In the genomic region with DNA sequence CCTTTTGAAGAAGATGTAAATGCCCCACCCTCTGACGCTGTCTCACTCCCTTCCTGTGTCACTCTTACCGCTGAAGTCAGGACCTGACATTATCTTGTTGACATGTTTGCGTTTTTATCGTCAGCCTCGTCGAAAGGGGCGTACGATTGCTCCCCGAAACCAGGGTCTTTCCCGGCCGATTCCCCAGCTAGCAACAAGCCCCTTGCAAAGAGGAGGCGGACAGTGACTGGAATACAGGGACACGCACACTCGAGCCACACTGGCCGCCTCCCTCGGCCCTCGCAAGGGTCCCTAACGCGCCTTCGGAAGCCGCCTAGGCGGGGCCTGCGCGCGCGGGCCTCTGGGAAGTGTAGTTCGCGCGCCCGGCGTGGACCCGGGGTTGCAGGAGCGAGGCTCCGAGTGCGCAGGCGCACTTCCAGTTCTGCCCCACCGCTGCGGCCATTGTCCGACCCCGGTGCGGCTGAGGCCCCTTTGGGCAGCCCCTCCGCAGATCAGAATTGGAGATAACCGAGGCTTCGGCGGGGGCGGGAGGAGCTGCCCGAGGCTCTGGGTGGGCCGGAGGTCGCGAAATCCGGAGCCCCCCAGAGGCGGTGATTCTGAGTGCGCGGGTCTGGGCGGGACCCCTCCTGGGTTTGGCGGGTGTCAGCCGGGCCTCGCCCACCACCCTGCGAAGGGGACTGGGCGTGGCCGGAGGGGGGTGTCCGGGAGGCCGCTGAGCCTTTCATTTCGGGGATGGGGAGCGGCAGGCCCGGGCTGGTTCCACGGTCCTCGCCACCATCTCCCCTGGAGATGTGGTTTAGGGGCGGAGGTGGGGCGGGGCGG, we compare ENCODE assay signal across 1 cellular context.
A peak's percentile ranks its signal among the peaks of the same experiment; 100 is the strongest.
TF ChIP-seq lines count a peak whose summit lies in the region.

ZFP90 (plus strand) TSS at position 412 of the 822 bp plus-strand sequence. CDS start 502 bp downstream, outside the sequence.

TF ChIP-seq in HepG2, 621 proteins besides CTCF, POLR2A, EP300 and RAD21 (continued from another document):
- TF ChIP-seq ZBTB40 (IDR thresholded peaks at IDR 0.05) (no peak), ZBTB40 (CRISPR knock-in tag; IDR thresholded peaks at IDR 0.05) (peak; percentile 75), RFXAP (CRISPR knock-in tag; IDR thresholded peaks at IDR 0.05; ENCODE audit: borderline replicate concordance) (0 out of 2 replicates have a peak, but pooled peaks have one; percentile 59), SRSF1 (optimal IDR thresholded peaks at IDR 0.05; ENCODE audit: low read depth, low read length) (peak; percentile 75), DMAP1 (CRISPR knock-in tag; IDR thresholded peaks at IDR 0.05) (peak; percentile 79), ZNF713 (CRISPR knock-in tag; IDR thresholded peaks at IDR 0.05) (peak; percentile 92), ZFY (CRISPR knock-in tag; IDR thresholded peaks at IDR 0.05) (peak; percentile 94), ATRX (CRISPR knock-in tag; IDR thresholded peaks at IDR 0.05; ENCODE audit: borderline replicate concordance) (no peak), ZNF563 (CRISPR knock-in tag; IDR thresholded peaks at IDR 0.05) (0 out of 2 replicates have a peak, but pooled peaks have one; percentile 42), TP53 (CRISPR knock-in tag; conservative IDR thresholded peaks at IDR 0.05) (peak; percentile 83; the same call in 1 of the 2 replicates), FOXK2 (IDR thresholded peaks at IDR 0.05) (peak; percentile 24; the same call in 1 of the 2 replicates), SPEN (CRISPR knock-in tag; IDR thresholded peaks at IDR 0.05; ENCODE audit: low read depth) (peak; percentile 66), ZNF605 (CRISPR knock-in tag; IDR thresholded peaks at IDR 0.05) (no peak), THAP11 (CRISPR knock-in tag; IDR thresholded peaks at IDR 0.05) (peak; percentile 100), ZNF724P (CRISPR knock-in tag; IDR thresholded peaks at IDR 0.05; ENCODE audit: borderline replicate concordance) (no peak), HNRNPK (IDR thresholded peaks at IDR 0.05; ENCODE audit: low read depth, low read length, poor library complexity, severe bottlenecking) (peak; percentile 38), TARDBP (CRISPR knock-in tag; IDR thresholded peaks at IDR 0.05) (0 out of 2 replicates have a peak, but pooled peaks have one; percentile 68)
- TF ChIP-seq, protein P1, sequence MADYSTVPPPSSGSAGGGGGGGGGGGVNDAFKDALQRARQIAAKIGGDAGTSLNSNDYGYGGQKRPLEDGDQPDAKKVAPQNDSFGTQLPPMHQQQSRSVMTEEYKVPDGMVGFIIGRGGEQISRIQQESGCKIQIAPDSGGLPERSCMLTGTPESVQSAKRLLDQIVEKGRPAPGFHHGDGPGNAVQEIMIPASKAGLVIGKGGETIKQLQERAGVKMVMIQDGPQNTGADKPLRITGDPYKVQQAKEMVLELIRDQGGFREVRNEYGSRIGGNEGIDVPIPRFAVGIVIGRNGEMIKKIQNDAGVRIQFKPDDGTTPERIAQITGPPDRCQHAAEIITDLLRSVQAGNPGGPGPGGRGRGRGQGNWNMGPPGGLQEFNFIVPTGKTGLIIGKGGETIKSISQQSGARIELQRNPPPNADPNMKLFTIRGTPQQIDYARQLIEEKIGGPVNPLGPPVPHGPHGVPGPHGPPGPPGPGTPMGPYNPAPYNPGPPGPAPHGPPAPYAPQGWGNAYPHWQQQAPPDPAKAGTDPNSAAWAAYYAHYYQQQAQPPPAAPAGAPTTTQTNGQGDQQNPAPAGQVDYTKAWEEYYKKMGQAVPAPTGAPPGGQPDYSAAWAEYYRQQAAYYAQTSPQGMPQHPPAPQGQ (CRISPR knock-in tag; IDR thresholded peaks at IDR 0.05; ENCODE audit: borderline replicate concordance) = peak; percentile 82
TF ChIP-seq in HepG2: peak in this region for 249.
